Comparison of ENCODE assay signal across 8 cellular contexts in the genomic region with DNA sequence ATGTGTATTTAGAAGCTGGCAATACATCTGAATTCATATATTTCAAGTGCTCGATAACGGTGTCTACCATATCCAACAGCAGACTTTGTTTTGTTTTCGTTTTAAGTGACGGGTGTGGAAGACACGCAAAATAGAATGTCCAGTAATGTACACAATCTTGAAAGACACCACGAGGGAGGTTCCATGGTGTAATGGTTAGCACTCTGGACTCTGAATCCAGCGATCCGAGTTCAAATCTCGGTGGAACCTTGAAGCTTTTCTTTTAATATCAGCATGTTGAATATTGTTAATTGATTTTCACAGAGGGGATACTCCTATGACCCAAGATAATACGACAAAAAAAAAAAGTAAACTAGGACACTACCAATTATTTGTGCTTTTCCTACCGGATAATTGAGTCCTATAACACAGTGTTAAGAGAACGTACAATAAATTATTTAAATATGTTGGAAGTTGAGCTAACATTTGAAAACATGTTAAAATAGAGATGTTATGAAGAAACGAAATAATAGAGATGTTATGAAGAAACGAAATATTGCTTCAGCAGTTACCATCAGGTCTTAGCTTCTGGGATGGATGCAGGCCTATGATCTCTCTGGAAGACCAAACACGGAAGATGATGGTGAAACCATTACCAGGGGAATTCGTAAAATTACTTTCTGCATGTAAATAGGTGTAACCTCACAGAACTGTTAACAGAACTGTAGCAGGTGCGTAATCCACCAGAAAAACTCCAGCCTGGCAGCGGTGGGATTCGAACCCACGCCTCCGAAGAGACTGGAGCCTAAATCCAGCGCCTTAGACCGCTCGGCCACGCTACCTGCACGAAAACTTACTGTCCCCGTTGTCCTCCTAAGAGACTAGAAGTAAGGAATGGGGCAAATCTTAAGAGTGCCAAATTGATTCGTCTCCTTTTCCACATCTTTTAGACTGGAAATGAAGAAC. TPM values are rescaled to one million over a fixed set of nuclear protein-coding genes. Genes with fewer than 3 reads are reported as not detected.
DNase-seq lines count a peak whose midpoint lies in the region; ATAC-seq, FAIRE-seq and TF ChIP-seq lines count a peak whose summit lies in the region.

No MANE protein-coding gene starts in this region.

- peak overlapping the region; percentile 15 to 24 for H3K9ac ChIP-seq in colonic mucosa (ENCODE audit: low read depth in 2 of 2, low read length in 2 of 2)
- peak overlapping the region; percentile 31 for H3K9ac ChIP-seq in HepG2 (ENCODE audit: insufficient read depth, low read depth, low read length)

- TF ChIP-seq RAD21 in HepG2 (CRISPR knock-in tag; IDR thresholded peaks at IDR 0.05) = no peak

- in situ Hi-C loops in HepG2 (cut with HindIII; ENCODE audit: extremely low pct_ligation_motif_present, low pct_unique_long_range_greater_than_20kb) = loop anchor here (5.0 to 10.0 kb wide), 4 partner anchors 37 to 182 kb away; no protein-coding TSS in a partner anchor

- intact Hi-C loops in colonic mucosa (cut with DNase I) = loop anchor here (2.0 to 5.0 kb wide), 2 partner anchors 48 to 67 kb away; no protein-coding TSS in a partner anchor
- intact Hi-C loops in HepG2 (cut with micrococcal nuclease; ENCODE audit: unreplicated experiment) = loop anchor here (1.0 to 5.0 kb wide), 5 partner anchors 25 to 102 kb away; no protein-coding TSS in a partner anchor

- TF ChIP-seq EP300 in HepG2 (IDR thresholded peaks at IDR 0.05; ENCODE audit: low read depth in 2 of 2, low read length in 2 of 2) = no peak
- TF ChIP-seq EP300 in HepG2 (CRISPR knock-in tag; IDR thresholded peaks at IDR 0.05; ENCODE audit: borderline replicate concordance) = no peak

- H2AFZ ChIP-seq in HepG2 (ENCODE audit: low read length) = no peak overlapping the region

- CTCF ChIA-PET in GM10248 (lab: Yijun Ruan, JAX) = interaction anchor here (0.7 to 6.9 kb wide), 38 partner anchors 8 to 626 kb away, joined by 3 to 103 read pairs (median 6); partner anchors contain the start of genes ALOX12B, BORCS6, SLC25A35 and VAMP2
- CTCF ChIA-PET in HepG2 (lab: Yijun Ruan, JAX; ENCODE audit: low intra/inter-chr PET ratio, low total read pairs) = interaction anchor here (1.6 kb wide), 1 partner anchor 26 kb away, joined by 12 read pairs; no protein-coding TSS in a partner anchor

- H3K4me2 ChIP-seq in HepG2 (ENCODE audit: low read depth, low read length) = peak overlapping the region; percentile 100

- TF ChIP-seq CTCF in GM10248 (IDR thresholded peaks at IDR 0.05; ENCODE audit: control extremely low read depth, extremely low read depth, low read depth, missing control alignments) = no peak
- no peak for TF ChIP-seq CTCF in colonic mucosa (IDR thresholded peaks at IDR 0.05)
- TF ChIP-seq CTCF in HepG2 (CRISPR knock-in tag; IDR thresholded peaks at IDR 0.05) = peak; percentile 20; the same call in 1 of the 2 replicates

- DNase-seq in GM10248 (ENCODE audit: extremely low spot score) (peak; percentile 59), NCI-H446 treated with DMSO at 0.1 percent for 48 hours (lab: John Stamatoyannopoulos, UW) (peak; percentile 84), colonic mucosa (peak; percentile 94), HepG2 (ENCODE audit: low spot score) (peak; percentile 93), cortex of kidney (lab: John Stamatoyannopoulos, UW) (no peak)
- DNase-seq in activated CD4-positive, alpha-beta T cell treated with anti-CD3 and anti-CD28 coated beads for 24 hours (ENCODE audit: low read depth in 2 of 2) = peak; percentile 88 to 94
- peak; percentile 78 for DNase-seq in stimulated activated CD4-positive, alpha-beta T cell treated with anti-CD3 and anti-CD28 coated beads, Interleukin-2, amount 100 ng/mL, for 4 hours (ENCODE audit: low read depth)

- POLR2A ChIA-PET in GM10248 (lab: Yijun Ruan, JAX) (interaction anchor here (0.6 to 2.3 kb wide), 6 partner anchors 19 to 434 kb away, joined by 3 to 17 read pairs (median 4); partner anchors contain the start of gene CTC1), HepG2 (lab: Yijun Ruan, JAX) (interaction anchor here (0.7 to 5.1 kb wide), 12 partner anchors 15 to 175 kb away, joined by 3 to 35 read pairs (median 5); partner anchors contain the start of genes BORCS6, CTC1 and SLC25A35)

- H3K27me3 ChIP-seq in colonic mucosa = peaks cover 57% of the 10 kb centered on the region
- H3K27me3 ChIP-seq in HepG2 (ENCODE audit: control insufficient read depth in 1 of 2, insufficient read depth in 2 of 2, low read length in 2 of 2) = peaks cover 6 to 58% of the 10 kb centered on the region in 2 experiments

- no peak for TF ChIP-seq POLR2A in HepG2 (IDR thresholded peaks at IDR 0.05; ENCODE audit: insufficient read depth in 1 of 2, low read depth in 2 of 2, low read length in 2 of 2)

- 1% methylated on average over 24 of the region's 28 CpGs for WGBS in HepG2 (ENCODE audit: low lambda C conversion rate)

- H3K9me3 ChIP-seq in colonic mucosa (no peaks in the 10 kb centered on the region), HepG2 (ENCODE audit: low read length) (no peaks in the 10 kb centered on the region)

- FAIRE-seq in HepG2 (lab: Jason Lieb, UNC) = peak; percentile 80

- H3K4me1 ChIP-seq in colonic mucosa = peaks cover 47% of the 10 kb centered on the region
- H3K4me1 ChIP-seq in HepG2 (ENCODE audit: insufficient read depth, low read length) = peaks cover 61% of the 10 kb centered on the region

- H3K4me3 ChIP-seq in colonic mucosa (peak overlapping the region; percentile 50), HepG2 (replicated peaks in 1 of 3; ENCODE audit: insufficient read depth in 1 of 3, low read depth in 2 of 3, low read length in 3 of 3) (peak overlapping the region; percentile 68 to 95 (median 94))

- ATAC-seq in HG03196 (IDR thresholded peaks at IDR 0.05; ENCODE audit: unreplicated experiment) (peak; percentile 31), HepG2 (peak; percentile 28)

- no peaks in the 10 kb centered on the region for H3K79me2 ChIP-seq in HepG2 (ENCODE audit: insufficient read depth, low read length)

- H4K20me1 ChIP-seq in HepG2 (ENCODE audit: insufficient read depth, low read length) = peaks cover 13% of the 10 kb centered on the region; the same call in 1 of the 2 replicates

- BruUV-seq in HepG2 (replicated peaks; lab: Mats Ljungman, UMichigan) = no TSS peak

- H3K36me3 ChIP-seq in colonic mucosa (no peaks in the 10 kb centered on the region), HepG2 (replicated peaks in 1 of 2; ENCODE audit: control insufficient read depth in 1 of 2, insufficient read depth in 2 of 2, low read length in 2 of 2) (no peaks in the 10 kb centered on the region)

- peak overlapping the region; percentile 56 for H3K27ac ChIP-seq in colonic mucosa
- H3K27ac ChIP-seq in HepG2 (ENCODE audit: extremely low read length, insufficient read depth, low read length) = peak overlapping the region; percentile 33

RNA-seq across cellular contexts. Expression of gene ALOXE3, which starts 1.5 kb away (rescaled TPM):
- total RNA-seq in colonic mucosa (not detected), HepG2 (2016; rRNA removed; fragmentation: Illumina TruSeq; extraction: Trizol) (not detected in 2 replicates)
- total RNA-seq in HepG2 (2016; cell fraction: cytosol; rRNA removed; fragmentation: Illumina TruSeq; extraction: Trizol; ENCODE audit: low read depth) = not detected in 2 replicates
- total RNA-seq in HepG2 (2016; cell fraction: insoluble cytoplasmic fraction; rRNA removed; fragmentation: Illumina TruSeq; extraction: Trizol) = 0.02 TPM in 1 of 2 replicates, not detected in the other
- not detected in 2 replicates for total RNA-seq in HepG2 (2016; cell fraction: membrane; rRNA removed; fragmentation: Illumina TruSeq; extraction: Trizol)
- not detected in 2 replicates for total RNA-seq in HepG2 (2016; cell fraction: nucleus; rRNA removed; fragmentation: Illumina TruSeq; extraction: Trizol)
- polyA plus RNA-seq in HepG2 (2011; rRNA removed) = 0.07 TPM in 1 of 2 replicates, not detected in the other
- 0.03 TPM in 1 of 2 replicates, not detected in the other for polyA plus RNA-seq in HepG2 (2011; cell fraction: cytosol; rRNA removed)
- polyA plus RNA-seq in HepG2 (2011; cell fraction: nucleus; rRNA removed) = 0.14 and 0.18 TPM in 2 replicates
- 0.08 TPM in 1 of 2 replicates, not detected in the other for polyA plus RNA-seq in HepG2 (2012)
- polyA plus RNA-seq in HepG2 (2016; cell fraction: cytosol; fragmentation: Illumina TruSeq; extraction: Trizol; ENCODE audit: low read depth) = not detected in 2 replicates
- not detected in 2 replicates for polyA plus RNA-seq in HepG2 (2016; cell fraction: insoluble cytoplasmic fraction; fragmentation: Illumina TruSeq; extraction: Trizol; ENCODE audit: low read depth)
- not detected in 2 replicates for polyA plus RNA-seq in HepG2 (2016; cell fraction: membrane; fragmentation: Illumina TruSeq; extraction: Trizol; ENCODE audit: low read depth)
- not detected in 2 replicates for polyA plus RNA-seq in HepG2 (2016; cell fraction: nucleus; fragmentation: Illumina TruSeq; extraction: Trizol; ENCODE audit: insufficient read depth, low read depth)
- 0.63 TPM in 1 of 2 replicates, not detected in the other for polyA minus RNA-seq in HepG2 (2011; rRNA and poly(A)+ RNA removed; ENCODE audit: low replicate concordance)
- not detected in 2 replicates for polyA minus RNA-seq in HepG2 (2011; cell fraction: cytosol; rRNA and poly(A)+ RNA removed)
- polyA minus RNA-seq in HepG2 (2011; cell fraction: nucleus; rRNA and poly(A)+ RNA removed) = not detected in 2 replicates

RNA-seq across cellular contexts. Expression of gene HES7, which starts 4.1 kb away (rescaled TPM):
- not detected for total RNA-seq in colonic mucosa
- total RNA-seq in HepG2 (2016; rRNA removed; fragmentation: Illumina TruSeq; extraction: Trizol) = not detected in 2 replicates
- not detected in 2 replicates for total RNA-seq in HepG2 (2016; cell fraction: cytosol; rRNA removed; fragmentation: Illumina TruSeq; extraction: Trizol; ENCODE audit: low read depth)
- not detected in 2 replicates for total RNA-seq in HepG2 (2016; cell fraction: insoluble cytoplasmic fraction; rRNA removed; fragmentation: Illumina TruSeq; extraction: Trizol)
- total RNA-seq in HepG2 (2016; cell fraction: membrane; rRNA removed; fragmentation: Illumina TruSeq; extraction: Trizol) = not detected in 2 replicates
- not detected in 2 replicates for total RNA-seq in HepG2 (2016; cell fraction: nucleus; rRNA removed; fragmentation: Illumina TruSeq; extraction: Trizol)
- not detected in 2 replicates for polyA plus RNA-seq in HepG2 (2011; rRNA removed)
- polyA plus RNA-seq in HepG2 (2011; cell fraction: cytosol; rRNA removed) = not detected in 2 replicates
- 0.42 and 0.50 TPM in 2 replicates for polyA plus RNA-seq in HepG2 (2011; cell fraction: nucleus; rRNA removed)
- 0.11 TPM in 1 of 2 replicates, not detected in the other for polyA plus RNA-seq in HepG2 (2012)
- not detected in 2 replicates for polyA plus RNA-seq in HepG2 (2016; cell fraction: cytosol; fragmentation: Illumina TruSeq; extraction: Trizol; ENCODE audit: low read depth)
- not detected in 2 replicates for polyA plus RNA-seq in HepG2 (2016; cell fraction: insoluble cytoplasmic fraction; fragmentation: Illumina TruSeq; extraction: Trizol; ENCODE audit: low read depth)
- not detected in 2 replicates for polyA plus RNA-seq in HepG2 (2016; cell fraction: membrane; fragmentation: Illumina TruSeq; extraction: Trizol; ENCODE audit: low read depth)
- polyA plus RNA-seq in HepG2 (2016; cell fraction: nucleus; fragmentation: Illumina TruSeq; extraction: Trizol; ENCODE audit: insufficient read depth, low read depth) = not detected in 2 replicates
- 3.9 TPM in 1 of 2 replicates, not detected in the other for polyA minus RNA-seq in HepG2 (2011; rRNA and poly(A)+ RNA removed; ENCODE audit: low replicate concordance)
- polyA minus RNA-seq in HepG2 (2011; cell fraction: cytosol; rRNA and poly(A)+ RNA removed) = not detected in 2 replicates
- polyA minus RNA-seq in HepG2 (2011; cell fraction: nucleus; rRNA and poly(A)+ RNA removed) = not detected in 2 replicates

RNA-seq across cellular contexts. Expression of gene ALOX12B, which starts 32.3 kb away (rescaled TPM):
- total RNA-seq in colonic mucosa (under 1 TPM; 0.48 to 0.69 TPM), HepG2 (2016; rRNA removed; fragmentation: Illumina TruSeq; extraction: Trizol) (not detected in 2 replicates)
- not detected in 2 replicates for total RNA-seq in HepG2 (2016; cell fraction: cytosol; rRNA removed; fragmentation: Illumina TruSeq; extraction: Trizol; ENCODE audit: low read depth)
- not detected in 2 replicates for total RNA-seq in HepG2 (2016; cell fraction: insoluble cytoplasmic fraction; rRNA removed; fragmentation: Illumina TruSeq; extraction: Trizol)
- 0.31 TPM in 1 of 2 replicates, not detected in the other for total RNA-seq in HepG2 (2016; cell fraction: membrane; rRNA removed; fragmentation: Illumina TruSeq; extraction: Trizol)
- total RNA-seq in HepG2 (2016; cell fraction: nucleus; rRNA removed; fragmentation: Illumina TruSeq; extraction: Trizol) = not detected in 2 replicates
- 0.13 TPM in 1 of 2 replicates, not detected in the other for polyA plus RNA-seq in HepG2 (2011; rRNA removed)
- polyA plus RNA-seq in HepG2 (2011; cell fraction: cytosol; rRNA removed) = 0.12 TPM in 1 of 2 replicates, not detected in the other
- polyA plus RNA-seq in HepG2 (2011; cell fraction: nucleus; rRNA removed) = not detected in 2 replicates
- polyA plus RNA-seq in HepG2 (2012) = 0.21 TPM in 1 of 2 replicates, not detected in the other
- 0.15 and 0.32 TPM in 2 replicates for polyA plus RNA-seq in HepG2 (2016; cell fraction: cytosol; fragmentation: Illumina TruSeq; extraction: Trizol; ENCODE audit: low read depth)
- 0.26 TPM in 1 of 2 replicates, not detected in the other for polyA plus RNA-seq in HepG2 (2016; cell fraction: insoluble cytoplasmic fraction; fragmentation: Illumina TruSeq; extraction: Trizol; ENCODE audit: low read depth)
- 0.18 and 0.27 TPM in 2 replicates for polyA plus RNA-seq in HepG2 (2016; cell fraction: membrane; fragmentation: Illumina TruSeq; extraction: Trizol; ENCODE audit: low read depth)
- not detected in 2 replicates for polyA plus RNA-seq in HepG2 (2016; cell fraction: nucleus; fragmentation: Illumina TruSeq; extraction: Trizol; ENCODE audit: insufficient read depth, low read depth)
- polyA minus RNA-seq in HepG2 (2011; rRNA and poly(A)+ RNA removed; ENCODE audit: low replicate concordance) = 1.8 TPM in 1 of 2 replicates, not detected in the other
- polyA minus RNA-seq in HepG2 (2011; cell fraction: cytosol; rRNA and poly(A)+ RNA removed) = not detected in 2 replicates
- not detected in 2 replicates for polyA minus RNA-seq in HepG2 (2011; cell fraction: nucleus; rRNA and poly(A)+ RNA removed)

RNA-seq across cellular contexts. Expression of gene PER1, which starts 32.4 kb away (rescaled TPM):
- 10 to 100 TPM; 19.7 to 43.6 TPM for total RNA-seq in colonic mucosa
- 2.6 and 5.5 TPM in 2 replicates for total RNA-seq in HepG2 (2016; rRNA removed; fragmentation: Illumina TruSeq; extraction: Trizol)
- 1.8 and 2.9 TPM in 2 replicates for total RNA-seq in HepG2 (2016; cell fraction: cytosol; rRNA removed; fragmentation: Illumina TruSeq; extraction: Trizol; ENCODE audit: low read depth)
- 3.2 and 5.8 TPM in 2 replicates for total RNA-seq in HepG2 (2016; cell fraction: insoluble cytoplasmic fraction; rRNA removed; fragmentation: Illumina TruSeq; extraction: Trizol)
- 1.4 and 1.9 TPM in 2 replicates for total RNA-seq in HepG2 (2016; cell fraction: membrane; rRNA removed; fragmentation: Illumina TruSeq; extraction: Trizol)
- total RNA-seq in HepG2 (2016; cell fraction: nucleus; rRNA removed; fragmentation: Illumina TruSeq; extraction: Trizol) = 4.1 and 4.3 TPM in 2 replicates
- 3.6 and 5.2 TPM in 2 replicates for polyA plus RNA-seq in HepG2 (2011; rRNA removed)
- 1.3 and 1.4 TPM in 2 replicates for polyA plus RNA-seq in HepG2 (2011; cell fraction: cytosol; rRNA removed)
- 32.0 and 32.6 TPM in 2 replicates for polyA plus RNA-seq in HepG2 (2011; cell fraction: nucleus; rRNA removed)
- polyA plus RNA-seq in HepG2 (2012) = 7.8 and 11.4 TPM in 2 replicates
- polyA plus RNA-seq in HepG2 (2016; cell fraction: cytosol; fragmentation: Illumina TruSeq; extraction: Trizol; ENCODE audit: low read depth) = 0.38 and 0.70 TPM in 2 replicates
- 2.2 and 3.6 TPM in 2 replicates for polyA plus RNA-seq in HepG2 (2016; cell fraction: insoluble cytoplasmic fraction; fragmentation: Illumina TruSeq; extraction: Trizol; ENCODE audit: low read depth)
- polyA plus RNA-seq in HepG2 (2016; cell fraction: membrane; fragmentation: Illumina TruSeq; extraction: Trizol; ENCODE audit: low read depth) = 0.49 and 0.90 TPM in 2 replicates
- 13.1 and 17.6 TPM in 2 replicates for polyA plus RNA-seq in HepG2 (2016; cell fraction: nucleus; fragmentation: Illumina TruSeq; extraction: Trizol; ENCODE audit: insufficient read depth, low read depth)
- polyA minus RNA-seq in HepG2 (2011; rRNA and poly(A)+ RNA removed; ENCODE audit: low replicate concordance) = 11.1 and 12.7 TPM in 2 replicates
- 3.8 and 6.2 TPM in 2 replicates for polyA minus RNA-seq in HepG2 (2011; cell fraction: cytosol; rRNA and poly(A)+ RNA removed)
- 10.4 and 10.7 TPM in 2 replicates for polyA minus RNA-seq in HepG2 (2011; cell fraction: nucleus; rRNA and poly(A)+ RNA removed)

RNA-seq across cellular contexts. Expression of gene VAMP2, which starts 42.9 kb away (rescaled TPM):
- total RNA-seq in colonic mucosa (10 to 100 TPM; 34.0 to 38.8 TPM), HepG2 (2016; rRNA removed; fragmentation: Illumina TruSeq; extraction: Trizol) (2.0 and 3.9 TPM in 2 replicates)
- total RNA-seq in HepG2 (2016; cell fraction: cytosol; rRNA removed; fragmentation: Illumina TruSeq; extraction: Trizol; ENCODE audit: low read depth) = 4.1 and 5.2 TPM in 2 replicates
- 1.9 and 3.4 TPM in 2 replicates for total RNA-seq in HepG2 (2016; cell fraction: insoluble cytoplasmic fraction; rRNA removed; fragmentation: Illumina TruSeq; extraction: Trizol)
- total RNA-seq in HepG2 (2016; cell fraction: membrane; rRNA removed; fragmentation: Illumina TruSeq; extraction: Trizol) = 3.2 and 3.4 TPM in 2 replicates
- total RNA-seq in HepG2 (2016; cell fraction: nucleus; rRNA removed; fragmentation: Illumina TruSeq; extraction: Trizol) = 6.5 and 7.1 TPM in 2 replicates
- polyA plus RNA-seq in HepG2 (2011; rRNA removed) = 17.2 and 19.6 TPM in 2 replicates
- polyA plus RNA-seq in HepG2 (2011; cell fraction: cytosol; rRNA removed) = 10.1 and 13.2 TPM in 2 replicates
- polyA plus RNA-seq in HepG2 (2011; cell fraction: nucleus; rRNA removed) = 40.7 and 63.7 TPM in 2 replicates
- polyA plus RNA-seq in HepG2 (2012) = 29.0 and 34.1 TPM in 2 replicates
- 2.0 and 2.2 TPM in 2 replicates for polyA plus RNA-seq in HepG2 (2016; cell fraction: cytosol; fragmentation: Illumina TruSeq; extraction: Trizol; ENCODE audit: low read depth)
- 7.1 and 8.5 TPM in 2 replicates for polyA plus RNA-seq in HepG2 (2016; cell fraction: insoluble cytoplasmic fraction; fragmentation: Illumina TruSeq; extraction: Trizol; ENCODE audit: low read depth)
- polyA plus RNA-seq in HepG2 (2016; cell fraction: membrane; fragmentation: Illumina TruSeq; extraction: Trizol; ENCODE audit: low read depth) = 4.9 and 5.5 TPM in 2 replicates
- 35.4 and 36.0 TPM in 2 replicates for polyA plus RNA-seq in HepG2 (2016; cell fraction: nucleus; fragmentation: Illumina TruSeq; extraction: Trizol; ENCODE audit: insufficient read depth, low read depth)
- 6.8 and 7.6 TPM in 2 replicates for polyA minus RNA-seq in HepG2 (2011; rRNA and poly(A)+ RNA removed; ENCODE audit: low replicate concordance)
- polyA minus RNA-seq in HepG2 (2011; cell fraction: cytosol; rRNA and poly(A)+ RNA removed) = 3.4 and 6.6 TPM in 2 replicates
- 10.8 and 14.9 TPM in 2 replicates for polyA minus RNA-seq in HepG2 (2011; cell fraction: nucleus; rRNA and poly(A)+ RNA removed)
